8 cellular contexts compared by ENCODE assay signal in genomic region chr3:69999191-70000027, GRCh38. TPM values are rescaled to one million over a fixed set of nuclear protein-coding genes. Genes with fewer than 3 reads are reported as not detected.
DNase-seq lines count a peak whose midpoint lies in the region; ATAC-seq and TF ChIP-seq lines count a peak whose summit lies in the region.

SAMMSON (plus strand) TSS chr3:69999733.

- peak within 1 kb of the TSS; percentile 5 for H3K4me3 Mint-ChIP-seq in chondrocyte (ENCODE audit: unreplicated experiment)

- H3K4me3 ChIP-seq in ACC112 (ENCODE audit: low read depth, low read length) (peak within 1 kb of the TSS; percentile 67), mucosa of rectum (ENCODE audit: low read length in 2 of 2) (peak within 1 kb of the TSS in 1 of 2 donors; percentile 32), gastrocnemius medialis (peak within 1 kb of the TSS in 2 of 4 donors; percentile 19 to 51)

- H3K79me2 ChIP-seq in ACC112 (ENCODE audit: control insufficient read depth, insufficient read depth, low read length, unreplicated experiment) = no peaks in the 10 kb centered on the region

- peak within 1 kb of the TSS; percentile 81 for H3K27ac Mint-ChIP-seq in chondrocyte (ENCODE audit: unreplicated experiment)

- in situ Hi-C loops in gastrocnemius medialis (cut with MboI; ENCODE audit: low sequenced_read_pairs in 4 of 4) = no loop called here

- H3K9ac ChIP-seq in mucosa of rectum (ENCODE audit: low read depth in 1 of 2, low read length in 2 of 2) = no peak within 1 kb of the TSS

- no peak for TF ChIP-seq CTCF in chondrocyte (IDR thresholded peaks at IDR 0.05)
- no peak for TF ChIP-seq CTCF in gastrocnemius medialis (IDR thresholded peaks at IDR 0.05 in 4 of 5, conservative IDR thresholded peaks at IDR 0.05 in 1 of 5)

- TF ChIP-seq POLR2A in gastrocnemius medialis (IDR thresholded peaks at IDR 0.05) = no peak

- no peaks in the 10 kb centered on the region for H3K36me3 Mint-ChIP-seq in chondrocyte (ENCODE audit: low read depth)

- ATAC-seq in HG03175 (IDR thresholded peaks at IDR 0.05; ENCODE audit: unreplicated experiment) = no peak
- ATAC-seq in gastrocnemius medialis = no peak
- no peak for ATAC-seq in HG03378 (IDR thresholded peaks at IDR 0.05; ENCODE audit: unreplicated experiment)

- peaks cover 3% of the 10 kb centered on the region for H3K9me3 Mint-ChIP-seq in chondrocyte (ENCODE audit: low read depth)

- intact Hi-C loops in gastrocnemius medialis (cut with DNase I; ENCODE audit: low total_unique reads) = no loop called here

- peaks cover 28% of the 10 kb centered on the region for H3K4me1 Mint-ChIP-seq in chondrocyte (ENCODE audit: low read depth)

- peak within 1 kb of the TSS; percentile 72 for H2AFZ ChIP-seq in ACC112 (ENCODE audit: low read length, unreplicated experiment)

- H3K36me3 ChIP-seq in ACC112 (ENCODE audit: insufficient read depth, low read length) = no peaks in the 10 kb centered on the region
- no peaks in the 10 kb centered on the region for H3K36me3 ChIP-seq in mucosa of rectum (ENCODE audit: control insufficient read depth in 2 of 2, insufficient read depth in 2 of 2, low read length in 2 of 2)
- H3K36me3 ChIP-seq in gastrocnemius medialis = no peaks in the 10 kb centered on the region

- no peaks in the 10 kb centered on the region for H3K9me3 ChIP-seq in mucosa of rectum (ENCODE audit: control insufficient read depth in 2 of 2, low read length in 2 of 2)
- H3K9me3 ChIP-seq in gastrocnemius medialis = no peaks in the 10 kb centered on the region

- H3K27me3 Mint-ChIP-seq in chondrocyte (ENCODE audit: low read depth) = no peaks in the 10 kb centered on the region

- H3K27ac ChIP-seq in ACC112 (ENCODE audit: low read depth, low read length) (no peak within 1 kb of the TSS), mucosa of rectum (ENCODE audit: low read depth in 2 of 2, low read length in 2 of 2) (peak within 1 kb of the TSS; percentile 38 to 55), gastrocnemius medialis (no peak within 1 kb of the TSS)

- peaks cover 12% of the 10 kb centered on the region for H3K27me3 ChIP-seq in ACC112 (ENCODE audit: insufficient read depth, low read length)
- H3K27me3 ChIP-seq in mucosa of rectum (ENCODE audit: control insufficient read depth in 2 of 2, insufficient read depth in 2 of 2, low read length in 2 of 2) = no peaks in the 10 kb centered on the region
- no peaks in the 10 kb centered on the region for H3K27me3 ChIP-seq in gastrocnemius medialis

- H3K4me1 ChIP-seq in ACC112 (ENCODE audit: control insufficient read depth, insufficient read depth, low read length, unreplicated experiment) (no peaks in the 10 kb centered on the region), mucosa of rectum (ENCODE audit: control insufficient read depth in 2 of 2, insufficient read depth in 2 of 2, low read length in 2 of 2) (peaks cover 0 to 2% of the 10 kb centered on the region in 2 donors), gastrocnemius medialis (peaks cover 0 to 3% of the 10 kb centered on the region in 2 donors)

- DNase-seq in NCI-H2081 (lab: John Stamatoyannopoulos, UW) = peak; percentile 89 to 91
- no peak for DNase-seq in chondrocyte (ENCODE audit: low spot score)
- no peak for DNase-seq in gastrocnemius medialis
- DNase-seq in superior temporal gyrus (ENCODE audit: extremely low spot score) = no peak

RNA-seq across cellular contexts. Expression of gene SAMMSON, which starts in this region (rescaled TPM):
- total RNA-seq in chondrocyte = 0.39 TPM in 1 of 3 replicates, not detected in the others
- not detected for total RNA-seq in gastrocnemius medialis

Comparison
In these comparisons a context has a peak if more than half of its experiments do, and no peak if none do; other contexts are left out.
1. H3K27ac ChIP-seq: peak in mucosa of rectum (2 of 2); none in ACC112 (single experiment) and gastrocnemius medialis (0 of 4).
2. DNase-seq: peak in NCI-H2081 (2 of 2); none in chondrocyte (single experiment), gastrocnemius medialis (0 of 2) and superior temporal gyrus (single experiment).